In genomic region chr14:76968621-76969063, GRCh38 we compare ENCODE assay signal across 16 cellular contexts. TPM values are rescaled to one million over a fixed set of nuclear protein-coding genes. Genes with fewer than 3 reads are reported as not detected.
DNase-seq lines count a peak whose midpoint lies in the region; ATAC-seq and TF ChIP-seq lines count a peak whose summit lies in the region.
"Had no signal": no experiment of that assay in that cellular context is flagged by ENCODE, and none has a peak within 500 bp of the region (broad histone marks: within the 10 kb centered on the region; RNA-seq: fewer than 3 reads in every experiment).

No MANE protein-coding gene starts in this region.

- ATAC-seq in right lobe of liver, result peak; percentile 76 to 84 (median 79)
- ATAC-seq in GM21528 (IDR thresholded peaks at IDR 0.05; ENCODE audit: low FRiP score, unreplicated experiment), result no peak

- DNase-seq in Daoy (ENCODE audit: low read depth) (peak; percentile 52), MG63 (peak; percentile 29), SHP77 treated with DMSO at 0.1 percent for 48 hours (lab: John Stamatoyannopoulos, UW) (peak; percentile 86), right lobe of liver (peak in 1 of 3 donors; percentile 43), endothelial cell (ENCODE audit: low spot score) (no peak), HUDEP-2 (lab: John Stamatoyannopoulos, UW; ENCODE audit: unreplicated experiment in 76 of 76) (no peak), transverse colon (no peak)
- DNase-seq: activated T-cell treated with anti-CD3 and anti-CD28 coated beads, Interleukin-2, amount 50 U/mL, for 24 hours; cerebellar nuclear complex; DMS79; KBM-7; NCI-H1436 treated with DMSO at 0.1 percent for 48 hours; stimulated activated naive CD4-positive, alpha-beta T cell had no signal

- WGBS in right lobe of liver (ENCODE audit: insufficient coverage, low coverage, low lambda C conversion rate, missing lambda C conversion rate), result 48% methylated on average over 8 of the region's 16 CpGs
- 82 to 90% methylated on average over 2 to 16 of the region's 16 CpGs for WGBS in transverse colon (ENCODE audit: low coverage in 1 of 2), 2 donors

- H3K9me3 ChIP-seq in MG63 (no peaks in the 10 kb centered on the region), right lobe of liver (no peaks in the 10 kb centered on the region), transverse colon (no peaks in the 10 kb centered on the region)
- H3K9me3 ChIP-seq: vagina had no signal

- H3K4me3 Mint-ChIP-seq in endothelial cell (ENCODE audit: unreplicated experiment), result no peak overlapping the region
- H3K4me3 Mint-ChIP-seq: activated T-cell treated with anti-CD3 and anti-CD28 coated beads, Interleukin-2, amount 50 U/mL, for 24 hours had no signal

- H3K4me3 ChIP-seq in MG63 (no peak overlapping the region), right lobe of liver (no peak overlapping the region), transverse colon (no peak overlapping the region)
- H3K4me3 ChIP-seq: smooth muscle cell, vagina had no signal

- H3K27me3 Mint-ChIP-seq in endothelial cell (ENCODE audit: unreplicated experiment), result peaks cover 10% of the 10 kb centered on the region
- H3K27me3 Mint-ChIP-seq: activated T-cell treated with anti-CD3 and anti-CD28 coated beads, Interleukin-2, amount 50 U/mL, for 24 hours had no signal

- no peak for TF ChIP-seq EP300 in transverse colon (IDR thresholded peaks at IDR 0.05; ENCODE audit: low read depth)

- intact Hi-C loops in right lobe of liver (cut with DNase I) (loop anchor here in 1 of 2 donors (10.0 kb wide), 1 partner anchor 46 kb away; no protein-coding TSS in a partner anchor), transverse colon (cut with DNase I; ENCODE audit: low total_unique reads) (loop anchor here (5.0 kb wide), 1 partner anchor 39 kb away; no protein-coding TSS in a partner anchor)

- H3K4me1 ChIP-seq in right lobe of liver (peaks cover 0 to 6% (median 0%) of the 10 kb centered on the region in 4 donors), transverse colon (peaks cover 0 to 13% (median 11%) of the 10 kb centered on the region in 4 donors)

- no peaks in the 10 kb centered on the region for H3K4me1 Mint-ChIP-seq in endothelial cell (ENCODE audit: unreplicated experiment)

- no peaks in the 10 kb centered on the region for H3K9me3 Mint-ChIP-seq in endothelial cell (ENCODE audit: unreplicated experiment)
- H3K9me3 Mint-ChIP-seq: activated T-cell treated with anti-CD3 and anti-CD28 coated beads, Interleukin-2, amount 50 U/mL, for 24 hours had no signal

- H3K27me3 ChIP-seq in MG63 (no peaks in the 10 kb centered on the region), right lobe of liver (no peaks in the 10 kb centered on the region), transverse colon (no peaks in the 10 kb centered on the region)
- H3K27me3 ChIP-seq: vagina had no signal

- H3K36me3 ChIP-seq in MG63, result no peaks in the 10 kb centered on the region
- no peaks in the 10 kb centered on the region for H3K36me3 ChIP-seq in right lobe of liver
- H3K36me3 ChIP-seq in transverse colon, result no peaks in the 10 kb centered on the region
- H3K36me3 ChIP-seq: vagina had no signal

- in situ Hi-C loops in transverse colon (cut with MboI; ENCODE audit: low pct_ligation_motif_present in 1 of 4, low pct_unique_long_range_greater_than_20kb in 1 of 4, low sequenced_read_pairs in 3 of 4), result no loop called here

- TF ChIP-seq POLR2A in right lobe of liver (IDR thresholded peaks at IDR 0.05), result no peak
- no peak for TF ChIP-seq POLR2A in transverse colon (IDR thresholded peaks at IDR 0.05)

- no peak overlapping the region for H3K27ac Mint-ChIP-seq in endothelial cell (ENCODE audit: unreplicated experiment)
- H3K27ac Mint-ChIP-seq: activated T-cell treated with anti-CD3 and anti-CD28 coated beads, Interleukin-2, amount 50 U/mL, for 24 hours had no signal

- no peaks in the 10 kb centered on the region for H3K36me3 Mint-ChIP-seq in endothelial cell (ENCODE audit: low read depth, unreplicated experiment)

- no peak overlapping the region for H3K27ac ChIP-seq in right lobe of liver
- no peak overlapping the region for H3K27ac ChIP-seq in transverse colon
- H3K27ac ChIP-seq: vagina had no signal

- TF ChIP-seq CTCF in right lobe of liver (IDR thresholded peaks at IDR 0.05) (peak in 1 of 4 donors; percentile 20), endothelial cell (IDR thresholded peaks at IDR 0.05; ENCODE audit: unreplicated experiment) (no peak), transverse colon (IDR thresholded peaks at IDR 0.05) (no peak)

RNA-seq across cellular contexts. Expression of gene IRF2BPL, which starts 59.9 kb away (rescaled TPM):
- total RNA-seq in Daoy (2014; rRNA removed; shearing (Covaris generic)), result 28.6 and 31.5 TPM in 2 replicates
- 18.1 and 34.9 TPM in 2 replicates for total RNA-seq in MG63 (2014; rRNA removed; shearing (Covaris generic); ENCODE audit: low replicate concordance)
- total RNA-seq in right lobe of liver, result 10 to 100 TPM; 11.7 to 18.1 (median 13.7) TPM
- total RNA-seq in endothelial cell (ENCODE audit: unreplicated experiment), result 8.6 TPM
- total RNA-seq in transverse colon, result 10 to 100 TPM; 21.0 to 53.5 (median 32.5) TPM

Comparison
In these comparisons a context has a peak if more than half of its experiments do, and no peak if none do; other contexts are left out.
1. DNase-seq: peak in Daoy (single experiment), MG63 (single experiment) and SHP77 treated with DMSO at 0.1 percent for 48 hours (single experiment); none in endothelial cell (single experiment), HUDEP-2 (0 of 76) and transverse colon (single experiment).